Comparison of ENCODE assay signal across 1 cellular context in genomic region chr19:49929611-49930482, GRCh38.
TF ChIP-seq lines count a peak whose summit lies in the region.

No MANE protein-coding gene starts in this region.

TF ChIP-seq in HepG2, 621 proteins besides CTCF, POLR2A, EP300 and RAD21 (continued from another document and continues in another):
- TF ChIP-seq HNF1A (IDR thresholded peaks at IDR 0.05; ENCODE audit: low read depth) (0 out of 2 replicates have a peak, but pooled peaks have one; percentile 32), HNF1A (CRISPR knock-in tag; IDR thresholded peaks at IDR 0.05; ENCODE audit: borderline replicate concordance) (no peak), SATB2 (CRISPR knock-in tag; IDR thresholded peaks at IDR 0.05) (0 out of 2 replicates have a peak, but pooled peaks have one; percentile 52), NFIC (IDR thresholded peaks at IDR 0.05; ENCODE audit: low read length) (no peak), GTF3A (CRISPR knock-in tag; conservative IDR thresholded peaks at IDR 0.05) (0 out of 2 replicates have a peak, but pooled peaks have one; percentile 19), ZNF496 (CRISPR knock-in tag; IDR thresholded peaks at IDR 0.05; ENCODE audit: insufficient replicate concordance) (no peak), GPN1 (CRISPR knock-in tag; IDR thresholded peaks at IDR 0.05; ENCODE audit: borderline replicate concordance) (peak; percentile 59; the same call in 1 of the 2 replicates), HNRNPLL (IDR thresholded peaks at IDR 0.05; ENCODE audit: low read depth, low read length, poor library complexity, severe bottlenecking) (no peak), SRSF9 (IDR thresholded peaks at IDR 0.05; ENCODE audit: borderline replicate concordance, insufficient read depth, low read depth, low read length, poor library complexity, severe bottlenecking) (no peak), FOXC1 (CRISPR knock-in tag; IDR thresholded peaks at IDR 0.05; ENCODE audit: borderline replicate concordance) (no peak), GLMP (CRISPR knock-in tag; IDR thresholded peaks at IDR 0.05; ENCODE audit: borderline replicate concordance) (no peak), ATF2 (CRISPR knock-in tag; IDR thresholded peaks at IDR 0.05) (peak; percentile 65; the same call in 1 of the 2 replicates), ZNF720 (CRISPR knock-in tag; IDR thresholded peaks at IDR 0.05) (no peak; the same call in 1 of the 2 replicates), POLR2AphosphoS2 (IDR thresholded peaks at IDR 0.05; ENCODE audit: low read depth, low read length) (peak; percentile 84; the same call in 1 of the 2 replicates), ZNF816 (CRISPR knock-in tag; IDR thresholded peaks at IDR 0.05; ENCODE audit: borderline replicate concordance) (no peak), JUND (CRISPR knock-in tag; IDR thresholded peaks at IDR 0.05) (0 out of 2 replicates have a peak, but pooled peaks have one; percentile 51), NFIB (CRISPR knock-in tag; IDR thresholded peaks at IDR 0.05; ENCODE audit: borderline replicate concordance) (no peak), ATF1 (CRISPR knock-in tag; IDR thresholded peaks at IDR 0.05) (no peak), KDM2A (CRISPR knock-in tag; IDR thresholded peaks at IDR 0.05; ENCODE audit: borderline replicate concordance, low read depth) (peak; percentile 84), ZNF883 (CRISPR knock-in tag; IDR thresholded peaks at IDR 0.05; ENCODE audit: not compliant biosample characterization) (peak; percentile 74), ZFP82 (CRISPR knock-in tag; IDR thresholded peaks at IDR 0.05; ENCODE audit: borderline replicate concordance) (no peak), AGO2 (optimal IDR thresholded peaks at IDR 0.05; ENCODE audit: low read depth, low read length) (peak; percentile 81), RNF219 (CRISPR knock-in tag; IDR thresholded peaks at IDR 0.05) (0 out of 2 replicates have a peak, but pooled peaks have one; percentile 35), HCFC1 (IDR thresholded peaks at IDR 0.05; ENCODE audit: low read depth, low read length) (no peak), ZBTB7A (CRISPR knock-in tag; IDR thresholded peaks at IDR 0.05) (no peak), ZNF460 (CRISPR knock-in tag; IDR thresholded peaks at IDR 0.05; ENCODE audit: borderline replicate concordance) (no peak), ZNF333 (CRISPR knock-in tag; IDR thresholded peaks at IDR 0.05; ENCODE audit: borderline replicate concordance) (no peak), ZNF558 (CRISPR knock-in tag; IDR thresholded peaks at IDR 0.05; ENCODE audit: borderline replicate concordance) (peak; percentile 88; the same call in 1 of the 2 replicates), SPEN (CRISPR knock-in tag; IDR thresholded peaks at IDR 0.05; ENCODE audit: low read depth) (peak; percentile 69), SMAD1 (CRISPR knock-in tag; IDR thresholded peaks at IDR 0.05; ENCODE audit: borderline replicate concordance, low read depth) (0 out of 2 replicates have a peak, but pooled peaks have one; percentile 50), ZFP62 (CRISPR knock-in tag; IDR thresholded peaks at IDR 0.05) (no peak), TBL1XR1 (IDR thresholded peaks at IDR 0.05; ENCODE audit: borderline replicate concordance, low read length, partially characterized antibody) (no peak), SAP130 (CRISPR knock-in tag; IDR thresholded peaks at IDR 0.05; ENCODE audit: low read depth) (peak; percentile 67), KIAA2018 (CRISPR knock-in tag; IDR thresholded peaks at IDR 0.05; ENCODE audit: borderline replicate concordance) (no peak), ZNF574 (CRISPR knock-in tag; IDR thresholded peaks at IDR 0.05) (peak; percentile 80), MXD1 (CRISPR knock-in tag; IDR thresholded peaks at IDR 0.05) (peak; percentile 58), MAF1 (CRISPR knock-in tag; IDR thresholded peaks at IDR 0.05; ENCODE audit: borderline replicate concordance) (no peak; the same call in 1 of the 2 replicates), PPARG (CRISPR knock-in tag; conservative IDR thresholded peaks at IDR 0.05) (no peak), ZFX (CRISPR knock-in tag; IDR thresholded peaks at IDR 0.05; ENCODE audit: low read depth) (peak; percentile 82)
